Comparison of ENCODE assay signal across 9 cellular contexts in genomic region chr9:89387970-89388867, GRCh38.
A peak's percentile ranks its signal among the peaks of the same experiment; 100 is the strongest.
DNase-seq lines count a peak whose midpoint lies in the region; ATAC-seq lines count a peak whose summit lies in the region.
"Had no signal": no experiment of that assay in that cellular context is flagged by ENCODE, and none has a peak within 500 bp of the region (broad histone marks: within the 10 kb centered on the region; RNA-seq: fewer than 3 reads in every experiment).

No MANE protein-coding gene starts in this region.

- no peaks in the 10 kb centered on the region for H3K27me3 Mint-ChIP-seq in activated CD4-positive, alpha-beta T cell treated with anti-CD3 and anti-CD28 coated beads for 36 hours

- CTCF ChIA-PET in activated CD4-positive, alpha-beta T cell treated with anti-CD3 and anti-CD28 coated beads for 36 hours (lab: Charles Lee), result interaction anchor here (0.7 to 1.0 kb wide), 2 partner anchors 62 to 161 kb away, joined by 3 to 4 read pairs; no protein-coding TSS in a partner anchor

- peak; percentile 84 for DNase-seq in Right ventricle myocardium inferior (ENCODE audit: missing footprints)
- no peak for DNase-seq in cardiac septum (ENCODE audit: low spot score)
- DNase-seq in epidermal melanocyte (ENCODE audit: insufficient read length, low spot score), result peak; percentile 64
- peak in 1 of 2 donors; percentile 63 for DNase-seq in aorta
- DNase-seq in MG63, result no peak
- DNase-seq in activated CD4-positive, alpha-beta T cell treated with anti-CD3 and anti-CD28 coated beads for 36 hours, result no peak
- DNase-seq: NCI-H187 treated with DMSO at 0.1 percent for 48 hours had no signal

- no peaks in the 10 kb centered on the region for H3K27me3 ChIP-seq in muscle layer of duodenum (ENCODE audit: low read depth, low read length)
- no peaks in the 10 kb centered on the region for H3K27me3 ChIP-seq in aorta (ENCODE audit: control insufficient read depth in 1 of 2, insufficient read depth in 2 of 2, low read length in 1 of 2)
- H3K27me3 ChIP-seq in MG63, result no peaks in the 10 kb centered on the region

- ATAC-seq in Right ventricle myocardium inferior, result peak; percentile 77
- ATAC-seq in aorta (ENCODE audit: low FRiP score), result peak; percentile 87
- ATAC-seq in HG02938 (IDR thresholded peaks at IDR 0.05; ENCODE audit: unreplicated experiment), result no peak
- no peak for ATAC-seq in activated CD4-positive, alpha-beta T cell treated with anti-CD3 and anti-CD28 coated beads for 36 hours

- no peak overlapping the region for H3K4me3 Mint-ChIP-seq in activated CD4-positive, alpha-beta T cell treated with anti-CD3 and anti-CD28 coated beads for 36 hours

- H3K27ac Mint-ChIP-seq in activated CD4-positive, alpha-beta T cell treated with anti-CD3 and anti-CD28 coated beads for 36 hours, result no peak overlapping the region

- peaks cover 83% of the 10 kb centered on the region for H3K36me3 Mint-ChIP-seq in activated CD4-positive, alpha-beta T cell treated with anti-CD3 and anti-CD28 coated beads for 36 hours (ENCODE audit: low read depth)

- H3K4me1 ChIP-seq in muscle layer of duodenum (ENCODE audit: control insufficient read depth in 1 of 2, insufficient read depth in 2 of 2, low read length in 2 of 2) (peaks cover 0 to 7% of the 10 kb centered on the region in 2 donors), aorta (ENCODE audit: control insufficient read depth in 1 of 2, insufficient read depth in 2 of 2, low read length in 2 of 2) (no peaks in the 10 kb centered on the region)

- intact Hi-C loops in Right ventricle myocardium inferior (cut with DNase I) (loop anchor here (10.0 kb wide), 2 partner anchors 107 to 157 kb away; partner anchors contain the start of gene SEMA4D), cardiac septum (cut with DNase I) (no loop called here), aorta (cut with DNase I) (no loop called here)
- intact Hi-C loops in activated CD4-positive, alpha-beta T cell treated with anti-CD3 and anti-CD28 coated beads for 36 hours (cut with DNase I, micrococcal nuclease), result no loop called here

- H3K36me3 ChIP-seq in muscle layer of duodenum (ENCODE audit: control insufficient read depth in 1 of 2, insufficient read depth in 2 of 2, low read length in 2 of 2), result peaks cover 31 to 72% of the 10 kb centered on the region in 2 donors
- peaks cover 0 to 9% of the 10 kb centered on the region in 2 donors for H3K36me3 ChIP-seq in aorta (ENCODE audit: control insufficient read depth in 1 of 2, insufficient read depth in 2 of 2, low read length in 1 of 2)
- no peaks in the 10 kb centered on the region for H3K36me3 ChIP-seq in MG63

- POLR2A ChIA-PET in activated CD4-positive, alpha-beta T cell treated with anti-CD3 and anti-CD28 coated beads for 36 hours (lab: Charles Lee), result no interaction called here

- H3K4me3 ChIP-seq in muscle layer of duodenum (ENCODE audit: low read depth in 1 of 2, low read length in 2 of 2) (no peak overlapping the region), aorta (ENCODE audit: low read length in 2 of 2) (no peak overlapping the region), MG63 (no peak overlapping the region)

- peaks cover 12% of the 10 kb centered on the region for H3K4me1 Mint-ChIP-seq in activated CD4-positive, alpha-beta T cell treated with anti-CD3 and anti-CD28 coated beads for 36 hours

- H3K27ac ChIP-seq in muscle layer of duodenum (ENCODE audit: low read length) (peak overlapping the region; percentile 52), aorta (ENCODE audit: low read depth in 1 of 2, low read length in 2 of 2) (no peak overlapping the region)

- H3K9me3 Mint-ChIP-seq in activated CD4-positive, alpha-beta T cell treated with anti-CD3 and anti-CD28 coated beads for 36 hours (ENCODE audit: low read depth), result no peaks in the 10 kb centered on the region

- WGBS in aorta, 2 donors, result 88 to 93% methylated on average over 20 of the region's 20 CpGs

- H3K9me3 ChIP-seq in muscle layer of duodenum (ENCODE audit: control insufficient read depth in 1 of 2, low read length in 2 of 2) (no peaks in the 10 kb centered on the region), aorta (ENCODE audit: control insufficient read depth, low read length) (no peaks in the 10 kb centered on the region), MG63 (no peaks in the 10 kb centered on the region)

Comparison
In these comparisons a context has a peak if more than half of its experiments do, and no peak if none do; other contexts are left out.
1. DNase-seq: peak in Right ventricle myocardium inferior (single experiment) and epidermal melanocyte (single experiment); none in cardiac septum (single experiment), MG63 (single experiment) and activated CD4-positive, alpha-beta T cell treated with anti-CD3 and anti-CD28 coated beads for 36 hours (single experiment).
2. ATAC-seq: peak in Right ventricle myocardium inferior (single experiment) and aorta (single experiment); none in HG02938 (single experiment) and activated CD4-positive, alpha-beta T cell treated with anti-CD3 and anti-CD28 coated beads for 36 hours (single experiment).